Comparison of ENCODE assay signal across 9 cellular contexts in genomic region chr7:132576723-132577089, GRCh38. TPM values are rescaled to one million over a fixed set of nuclear protein-coding genes. Genes with fewer than 3 reads are reported as not detected.
DNase-seq lines count a peak whose midpoint lies in the region; ATAC-seq and TF ChIP-seq lines count a peak whose summit lies in the region.
"Had no signal": no experiment of that assay in that cellular context is flagged by ENCODE, and none has a peak within 500 bp of the region (broad histone marks: within the 10 kb centered on the region; RNA-seq: fewer than 3 reads in every experiment).

No MANE protein-coding gene starts in this region.

- peak overlapping the region in 2 of 5 donors; percentile 49 to 80 for H3K9ac ChIP-seq in subcutaneous abdominal adipose tissue (ENCODE audit: low read length in 5 of 5)

- DNase-seq in DMS53 (lab: John Stamatoyannopoulos, UW) (peak; percentile 16), DMS53 treated with DMSO at 0.1 percent for 48 hours (lab: John Stamatoyannopoulos, UW; ENCODE audit: unreplicated experiment) (no peak), caudate nucleus (lab: John Stamatoyannopoulos, UW) (no peak), right lobe of liver (no peak)
- DNase-seq in activated CD4-positive, alpha-beta memory T cell treated with anti-CD3 and anti-CD28 coated beads, Interleukin-2, amount 10 ng/mL, durations not matched to agents 7 days and 5 days = no peak
- DNase-seq: effector CD8-positive, alpha-beta T cell had no signal

- H3K9me3 ChIP-seq in right lobe of liver (no peaks in the 10 kb centered on the region), subcutaneous abdominal adipose tissue (ENCODE audit: control insufficient read depth in 5 of 5, low read length in 5 of 5) (no peaks in the 10 kb centered on the region)

- POLR2A ChIA-PET in activated CD4-positive, alpha-beta memory T cell treated with anti-CD3 and anti-CD28 coated beads, Interleukin-2, amount 10 ng/mL, durations not matched to agents 7 days and 5 days (lab: Charles Lee) = no interaction called here

- H3K27me3 Mint-ChIP-seq in activated CD4-positive, alpha-beta memory T cell treated with anti-CD3 and anti-CD28 coated beads, Interleukin-2, amount 10 ng/mL, durations not matched to agents 7 days and 5 days = peaks cover 70% of the 10 kb centered on the region

- H3K36me3 ChIP-seq in right lobe of liver (no peaks in the 10 kb centered on the region), subcutaneous abdominal adipose tissue (ENCODE audit: control insufficient read depth in 5 of 5, insufficient read depth in 5 of 5, low read length in 5 of 5) (peaks cover 0 to 2% (median 0%) of the 10 kb centered on the region in 5 donors)

- no peaks in the 10 kb centered on the region for H3K36me3 Mint-ChIP-seq in activated CD4-positive, alpha-beta memory T cell treated with anti-CD3 and anti-CD28 coated beads, Interleukin-2, amount 10 ng/mL, durations not matched to agents 7 days and 5 days (ENCODE audit: low read depth)

- H3K4me3 ChIP-seq in right lobe of liver = peak overlapping the region; percentile 25 to 39 (median 31)
- H3K4me3 ChIP-seq in subcutaneous abdominal adipose tissue (ENCODE audit: low read depth in 1 of 5, low read length in 5 of 5) = peak overlapping the region; percentile 42 to 82 (median 77)

- no peaks in the 10 kb centered on the region for H3K9me3 Mint-ChIP-seq in activated CD4-positive, alpha-beta memory T cell treated with anti-CD3 and anti-CD28 coated beads, Interleukin-2, amount 10 ng/mL, durations not matched to agents 7 days and 5 days

- H3K27me3 ChIP-seq in right lobe of liver (no peaks in the 10 kb centered on the region), subcutaneous abdominal adipose tissue (ENCODE audit: control insufficient read depth in 5 of 5, insufficient read depth in 4 of 5, low read length in 5 of 5) (peaks cover 0 to 39% (median 19%) of the 10 kb centered on the region in 5 donors)

- H3K4me3 Mint-ChIP-seq in activated CD4-positive, alpha-beta memory T cell treated with anti-CD3 and anti-CD28 coated beads, Interleukin-2, amount 10 ng/mL, durations not matched to agents 7 days and 5 days = no peak overlapping the region

- CTCF ChIA-PET in activated CD4-positive, alpha-beta memory T cell treated with anti-CD3 and anti-CD28 coated beads, Interleukin-2, amount 10 ng/mL, durations not matched to agents 7 days and 5 days (lab: Charles Lee) = interaction anchor here (0.9 to 8.5 kb wide), 2 partner anchors 181 to 258 kb away, joined by 3 to 162 read pairs; no protein-coding TSS in a partner anchor

- ATAC-seq in right lobe of liver (no peak), GM21447 (IDR thresholded peaks at IDR 0.05; ENCODE audit: unreplicated experiment) (no peak), esophagus mucosa (no peak)

- intact Hi-C loops in right lobe of liver (cut with DNase I) = loop anchor here (5.0 kb wide), 2 partner anchors 184 to 259 kb away; no protein-coding TSS in a partner anchor

- no peak for TF ChIP-seq POLR2A in right lobe of liver (IDR thresholded peaks at IDR 0.05)

- TF ChIP-seq CTCF in right lobe of liver (IDR thresholded peaks at IDR 0.05) = no peak

- H3K4me1 ChIP-seq in right lobe of liver = peaks cover 0 to 15% (median 3%) of the 10 kb centered on the region in 4 donors
- peaks cover 3 to 56% (median 49%) of the 10 kb centered on the region in 5 donors for H3K4me1 ChIP-seq in subcutaneous abdominal adipose tissue (ENCODE audit: control insufficient read depth in 5 of 5, insufficient read depth in 5 of 5, low read length in 5 of 5)

- WGBS in right lobe of liver (ENCODE audit: insufficient coverage, low coverage, low lambda C conversion rate, missing lambda C conversion rate) = no CpG with 5 or more reads among the region's 55 CpGs

- H3K27ac ChIP-seq in caudate nucleus (ENCODE audit: low read depth, low read length) (peak overlapping the region; percentile 8), right lobe of liver (no peak overlapping the region), subcutaneous abdominal adipose tissue (ENCODE audit: low read depth, low read length) (no peak overlapping the region)

- H3K4me1 Mint-ChIP-seq in activated CD4-positive, alpha-beta memory T cell treated with anti-CD3 and anti-CD28 coated beads, Interleukin-2, amount 10 ng/mL, durations not matched to agents 7 days and 5 days = peaks cover 15% of the 10 kb centered on the region

- H3K27ac Mint-ChIP-seq in activated CD4-positive, alpha-beta memory T cell treated with anti-CD3 and anti-CD28 coated beads, Interleukin-2, amount 10 ng/mL, durations not matched to agents 7 days and 5 days = no peak overlapping the region

RNA-seq across cellular contexts. Expression of gene PLXNA4, which starts 0.4 kb away (rescaled TPM):
- total RNA-seq in right lobe of liver (under 1 TPM; 0.17 to 0.90 (median 0.30) TPM), esophagus mucosa (1.1 TPM)
- 1 to 10 TPM; 1.2 to 1.4 TPM for total RNA-seq in activated CD4-positive, alpha-beta memory T cell treated with anti-CD3 and anti-CD28 coated beads, Interleukin-2, amount 10 ng/mL, durations not matched to agents 7 days and 5 days
